16 cellular contexts compared by ENCODE assay signal in the genomic region with DNA sequence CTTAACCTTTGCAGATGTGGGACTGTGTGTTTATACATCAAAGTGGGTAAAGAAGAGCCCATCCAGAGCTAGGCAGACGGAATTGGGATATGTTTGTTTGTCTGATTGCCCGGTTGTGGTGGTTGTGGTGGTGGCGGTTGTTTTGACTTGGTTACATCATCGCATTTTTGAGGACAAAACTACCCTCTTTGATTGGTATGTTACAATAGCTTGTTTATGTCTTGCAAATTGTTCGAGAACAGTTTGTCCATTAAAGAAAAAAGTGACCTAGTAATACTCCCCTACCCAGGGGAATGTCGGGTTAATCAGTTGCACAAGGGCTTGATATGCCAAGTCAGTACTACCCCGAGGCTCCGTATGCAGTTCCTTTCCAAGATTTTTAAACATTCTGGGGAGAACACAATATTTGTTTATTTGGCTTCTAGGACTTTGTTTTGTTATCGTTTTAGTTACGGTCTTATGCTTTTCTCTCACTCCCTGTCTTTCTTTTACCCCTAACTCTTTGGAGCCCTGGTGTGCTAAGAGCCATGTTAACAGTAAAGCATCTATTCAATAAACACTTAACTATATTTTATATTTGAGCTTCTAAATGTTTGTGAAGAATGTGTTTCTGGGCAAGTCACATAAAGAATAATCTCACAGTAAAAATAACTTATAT.
DNase-seq lines count a peak whose midpoint lies in the region; ATAC-seq and TF ChIP-seq lines count a peak whose summit lies in the region.
"Had no signal": no experiment of that assay in that cellular context is flagged by ENCODE, and none has a peak within 500 bp of the region (broad histone marks: within the 10 kb centered on the region; RNA-seq: fewer than 3 reads in every experiment).

No MANE protein-coding gene starts in this region.

- WGBS in stomach, 5 donors: 67 to 75% (median 74%) methylated on average over 10 of the region's 10 CpGs

- ATAC-seq in GM19023 (IDR thresholded peaks at IDR 0.05; ENCODE audit: unreplicated experiment) (no peak), GM19452 (IDR thresholded peaks at IDR 0.05; ENCODE audit: unreplicated experiment) (no peak)
- ATAC-seq: activated CD8-positive, alpha-beta T cell treated with anti-CD3 and anti-CD28 coated beads, Interleukin-2, amount 10 ng/mL, durations not matched to agents 7 days and 5 days; K562 had no signal

- H3K4me3 Mint-ChIP-seq in HFFc6: no peak overlapping the region
- H3K4me3 Mint-ChIP-seq: activated CD8-positive, alpha-beta T cell treated with anti-CD3 and anti-CD28 coated beads, Interleukin-2, amount 10 ng/mL, durations not matched to agents 7 days and 5 days; CD4-positive, CD25-positive, alpha-beta regulatory T cell had no signal

- peaks cover 19% of the 10 kb centered on the region for H3K36me3 Mint-ChIP-seq in HFFc6 (ENCODE audit: low read depth)

- H3K4me1 ChIP-seq in stomach: peaks cover 4 to 61% (median 26%) of the 10 kb centered on the region in 4 donors

- H3K9me3 Mint-ChIP-seq in HFFc6: no peaks in the 10 kb centered on the region; the same call in 1 of the 2 replicates

- H3K27me3 Mint-ChIP-seq in HFFc6 (ENCODE audit: insufficient read depth): no peaks in the 10 kb centered on the region
- H3K27me3 Mint-ChIP-seq: CD4-positive, CD25-positive, alpha-beta regulatory T cell had no signal

- H3K9me3 ChIP-seq in stomach: no peaks in the 10 kb centered on the region

- no peak overlapping the region for H3K4me3 ChIP-seq in stomach
- H3K4me3 ChIP-seq: GM23248, K562, smooth muscle cell had no signal

- intact Hi-C loops in stomach (cut with DNase I; ENCODE audit: low total_unique reads): no loop called here

- TF ChIP-seq POLR2A in stomach (IDR thresholded peaks at IDR 0.05): no peak

- no peaks in the 10 kb centered on the region for H3K27me3 ChIP-seq in stomach

- no peak for TF ChIP-seq CTCF in stomach (IDR thresholded peaks at IDR 0.05)
- TF ChIP-seq CTCF in HFFc6 (IDR thresholded peaks at IDR 0.05): no peak

- TF ChIP-seq EP300 in stomach (IDR thresholded peaks at IDR 0.05): no peak

- peaks cover 77% of the 10 kb centered on the region for H3K4me1 Mint-ChIP-seq in HFFc6 (ENCODE audit: low read depth)

- H3K27ac Mint-ChIP-seq in HFFc6: no peak overlapping the region
- H3K27ac Mint-ChIP-seq: activated CD8-positive, alpha-beta T cell treated with anti-CD3 and anti-CD28 coated beads, Interleukin-2, amount 10 ng/mL, durations not matched to agents 7 days and 5 days had no signal

- no peaks in the 10 kb centered on the region for H3K36me3 ChIP-seq in stomach

- DNase-seq in HCEC 1CT (peak; percentile 39), kidney tubule cell (ENCODE audit: low spot score) (peak; percentile 49), stomach (no peak), DMS53 treated with DMSO at 0.1 percent for 48 hours (lab: John Stamatoyannopoulos, UW; ENCODE audit: unreplicated experiment) (no peak), HFFc6 (no peak)
- DNase-seq: activated CD8-positive, alpha-beta T cell treated with anti-CD3 and anti-CD28 coated beads, Interleukin-2, amount 10 ng/mL, durations not matched to agents 7 days and 5 days; activated naive CD4-positive, alpha-beta T cell; CD4-positive, CD25-positive, alpha-beta regulatory T cell; GM23248; NCI-H2081; T-helper 2 cell had no signal

- H3K27ac ChIP-seq in cingulate gyrus (ENCODE audit: low read depth, low read length) (peak overlapping the region; percentile 57), stomach (peak overlapping the region in 4 of 5 donors; percentile 52 to 68 (median 65))
- H3K27ac ChIP-seq: GM23248 had no signal

Comparison
In these comparisons a context has a peak if more than half of its experiments do, and no peak if none do; other contexts are left out.
1. DNase-seq: peak in HCEC 1CT (single experiment) and kidney tubule cell (single experiment); none in stomach (single experiment), DMS53 treated with DMSO at 0.1 percent for 48 hours (single experiment) and HFFc6 (single experiment).